In genomic region chr21:33642027-33642895, GRCh38 we compare ENCODE assay signal across 8 cellular contexts. TPM values are rescaled to one million over a fixed set of nuclear protein-coding genes. Genes with fewer than 3 reads are reported as not detected.
DNase-seq lines count a peak whose midpoint lies in the region; ATAC-seq, FAIRE-seq and TF ChIP-seq lines count a peak whose summit lies in the region.

Gene ITSN1 (plus strand): TSS chr21:33642501. CDS start chr21:33718829, 76,328 bp downstream.

- H3K27me3 ChIP-seq in A673 (replicated peaks; ENCODE audit: insufficient read depth, low read depth, low read length, poor library complexity), result no peaks in the 10 kb centered on the region
- H3K27me3 ChIP-seq in bronchial epithelial cell (ENCODE audit: control insufficient read depth, insufficient read depth, low read length), result no peaks in the 10 kb centered on the region
- H3K27me3 ChIP-seq in iPS-20b (ENCODE audit: insufficient read depth, low read length), result no peaks in the 10 kb centered on the region

- intact Hi-C loops in A673 (cut with micrococcal nuclease; ENCODE audit: unreplicated experiment), result loop anchor here (2.0 to 10.0 kb wide), 2 partner anchors 143 to 253 kb away; no protein-coding TSS in a partner anchor

- peak; percentile 86 for ATAC-seq in GM18868 (IDR thresholded peaks at IDR 0.05; ENCODE audit: unreplicated experiment)
- peak; percentile 79 for ATAC-seq in HG03139 (IDR thresholded peaks at IDR 0.05; ENCODE audit: unreplicated experiment)

- H3K4me1 ChIP-seq in A673 (ENCODE audit: insufficient read depth, low read length, poor library complexity, severe bottlenecking) (peaks cover 21% of the 10 kb centered on the region), iPS-20b (ENCODE audit: insufficient read depth, low read length) (peaks cover 12% of the 10 kb centered on the region)

- POLR2A ChIA-PET in A673 (lab: Charles Lee; ENCODE audit: low non-redundant PET), result interaction anchor here (0.6 kb wide), 1 partner anchor 100 kb away, joined by 5 read pairs; the partner anchor contains the start of gene GART

- peak; percentile 100 for DNase-seq in A673 (ENCODE audit: low spot score)
- peak; percentile 98 for DNase-seq in NCI-H2196 treated with DMSO at 0.1 percent for 48 hours (lab: John Stamatoyannopoulos, UW; ENCODE audit: unreplicated experiment)
- DNase-seq in bronchial epithelial cell (ENCODE audit: low read depth), result peak; percentile 96

- peak within 1 kb of the TSS; percentile 88 for H3K27ac ChIP-seq in A673 (ENCODE audit: low read depth, low read length, poor library complexity, severe bottlenecking)
- H3K27ac ChIP-seq in iPS-20b (ENCODE audit: low read length), result peak within 1 kb of the TSS; percentile 98
- H3K27ac ChIP-seq in skin epidermis, result peak within 1 kb of the TSS; percentile 64 to 93 (median 85)

- TF ChIP-seq CTCF in A673 (conservative IDR thresholded peaks at IDR 0.05; ENCODE audit: low read depth, low read length) (no peak), WI38 (IDR thresholded peaks at IDR 0.05; ENCODE audit: low read depth, low read length) (no peak), bronchial epithelial cell (IDR thresholded peaks at IDR 0.05; ENCODE audit: insufficient read depth, low read length, severe bottlenecking) (no peak)

- peak; percentile 52 for FAIRE-seq in bronchial epithelial cell (lab: Jason Lieb, UNC)

- H3K9ac ChIP-seq in iPS-20b (ENCODE audit: low read depth, low read length), result peak within 1 kb of the TSS; percentile 95

- peak within 1 kb of the TSS; percentile 82 for H3K4me3 ChIP-seq in A673 (ENCODE audit: low read depth, low read length, poor library complexity, severe bottlenecking)
- peak within 1 kb of the TSS; percentile 64 for H3K4me3 ChIP-seq in WI38 (ENCODE audit: low read depth, low read length)
- peak within 1 kb of the TSS; percentile 58 for H3K4me3 ChIP-seq in bronchial epithelial cell (ENCODE audit: low read depth, low read length)
- peak within 1 kb of the TSS; percentile 97 for H3K4me3 ChIP-seq in iPS-20b (ENCODE audit: low read length)
- peak within 1 kb of the TSS; percentile 58 to 99 (median 92) for H3K4me3 ChIP-seq in skin epidermis

- H3K9me3 ChIP-seq in A673 (ENCODE audit: low read depth, low read length, poor library complexity, severe bottlenecking) (no peaks in the 10 kb centered on the region), iPS-20b (ENCODE audit: insufficient read depth, low read depth, low read length) (no peaks in the 10 kb centered on the region)

- H3K36me3 ChIP-seq in A673 (ENCODE audit: insufficient read depth, low read length, poor library complexity, severe bottlenecking) (no peaks in the 10 kb centered on the region), bronchial epithelial cell (ENCODE audit: control insufficient read depth, insufficient read depth, low read length) (no peaks in the 10 kb centered on the region), iPS-20b (ENCODE audit: insufficient read depth, low read depth, low read length) (no peaks in the 10 kb centered on the region)

- BruUV-seq in A673 (replicated peaks; lab: Mats Ljungman, UMichigan), result no TSS peak

- CTCF ChIA-PET in A673 (lab: Charles Lee), result no interaction called here

RNA-seq across cellular contexts. Expression of gene ITSN1, which starts in this region (rescaled TPM):
- 54.2 and 57.2 TPM in 2 replicates for total RNA-seq in A673 (2021)
- total RNA-seq in bronchial epithelial cell, result 15.0 and 15.5 TPM in 2 replicates

Comparison
In these comparisons a context has a peak if more than half of its experiments do, and no peak if none do; other contexts are left out.
1. Peak in every context shown above with its lines: DNase-seq, ATAC-seq, H3K4me3 ChIP-seq and H3K27ac ChIP-seq.